ENCODE assay signal across 8 cellular contexts in the genomic region with DNA sequence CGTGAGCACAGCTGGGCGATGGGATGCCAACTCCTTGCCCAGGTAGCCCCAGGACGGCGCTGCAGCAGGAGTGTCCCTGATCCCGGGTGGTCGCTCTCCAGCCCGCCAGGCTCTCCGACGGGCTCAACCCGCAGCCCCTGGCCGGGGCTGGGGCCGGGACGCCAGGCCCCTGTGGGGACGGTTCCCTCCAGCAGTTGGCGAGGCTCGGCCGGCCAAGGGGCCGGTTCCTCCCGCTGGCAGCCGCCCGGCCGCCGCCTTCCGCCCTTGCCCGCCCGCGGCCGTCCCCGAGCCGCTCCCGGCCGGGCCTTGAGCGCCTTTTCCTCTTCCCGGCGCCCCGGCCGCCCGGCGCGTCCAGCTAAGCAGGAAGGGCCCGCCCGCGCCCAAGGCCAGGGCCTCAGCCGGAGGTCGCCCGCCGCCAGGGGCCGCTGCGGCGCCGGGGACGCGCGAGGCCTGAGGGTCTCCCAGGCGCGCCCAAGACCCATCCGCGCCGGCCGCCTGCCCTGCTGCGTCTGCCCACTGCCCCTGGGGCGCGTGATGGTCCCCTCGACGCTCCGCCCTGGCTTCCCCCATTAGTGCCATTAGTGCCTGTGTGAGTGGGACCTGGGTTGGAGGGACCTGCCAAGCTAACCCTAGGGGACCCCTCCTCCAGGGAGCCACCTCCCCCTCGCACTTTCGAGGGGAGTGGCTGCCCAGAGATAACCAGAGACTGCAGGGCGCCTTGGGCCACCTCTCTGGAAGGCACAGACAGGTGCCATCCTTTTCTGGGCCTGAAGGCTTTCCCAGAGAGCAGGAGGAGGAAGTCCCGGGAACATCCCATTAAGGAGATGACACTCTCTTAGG.
DNase-seq lines count a peak whose midpoint lies in the region; ATAC-seq and TF ChIP-seq lines count a peak whose summit lies in the region.

No MANE protein-coding gene starts in this region.

- peak; percentile 43 for TF ChIP-seq CTCF in CD8-positive, alpha-beta T cell (IDR thresholded peaks at IDR 0.05)
- TF ChIP-seq CTCF in adrenal gland (IDR thresholded peaks at IDR 0.05): peak in 3 of 6 experiments; percentile 30 to 52 (median 46)

- no peak overlapping the region for H3K27ac ChIP-seq in CD8-positive, alpha-beta T cell (ENCODE audit: low read depth, low read length)
- H3K27ac ChIP-seq in adrenal gland (no peak overlapping the region), iPS DF 6.9 (ENCODE audit: low read length) (no peak overlapping the region)

- peak overlapping the region; percentile 62 for H3K4me3 Mint-ChIP-seq in CD8-positive, alpha-beta T cell
- peak overlapping the region; percentile 56 for H3K4me3 Mint-ChIP-seq in stimulated activated effector memory CD8-positive, alpha-beta T cell treated with anti-CD3 and anti-CD28 coated beads, Interleukin-12 subunit alpha, Interleukin-12 subunit beta, amount 100 ng/mL, for 72 hours

- CTCF ChIA-PET in CD8-positive, alpha-beta T cell (lab: Charles Lee): interaction anchor here (0.5 to 23.4 kb wide), 13 partner anchors 11 to 248 kb away, joined by 3 to 670 read pairs (median 3); a partner anchor contains a TSS

- no peaks in the 10 kb centered on the region for H3K36me3 ChIP-seq in CD8-positive, alpha-beta T cell (ENCODE audit: insufficient read depth, low read length)
- no peaks in the 10 kb centered on the region for H3K36me3 ChIP-seq in adrenal gland (replicated peaks in 1 of 2)
- H3K36me3 ChIP-seq in iPS DF 6.9 (ENCODE audit: control insufficient read depth, insufficient read depth, low read length): no peaks in the 10 kb centered on the region

- 6 to 17% (median 9%) methylated on average over 3 to 70 of the region's 70 CpGs for WGBS in adrenal gland, 4 donors
- no CpG with 5 or more reads among the region's 70 CpGs for WGBS in iPS DF 6.9 (ENCODE audit: insufficient coverage, insufficient read length)

- no peaks in the 10 kb centered on the region for H3K36me3 Mint-ChIP-seq in CD8-positive, alpha-beta T cell
- H3K36me3 Mint-ChIP-seq in stimulated activated effector memory CD8-positive, alpha-beta T cell treated with anti-CD3 and anti-CD28 coated beads, Interleukin-12 subunit alpha, Interleukin-12 subunit beta, amount 100 ng/mL, for 72 hours: no peaks in the 10 kb centered on the region

- no peak overlapping the region for H3K27ac Mint-ChIP-seq in CD8-positive, alpha-beta T cell
- H3K27ac Mint-ChIP-seq in stimulated activated effector memory CD8-positive, alpha-beta T cell treated with anti-CD3 and anti-CD28 coated beads, Interleukin-12 subunit alpha, Interleukin-12 subunit beta, amount 100 ng/mL, for 72 hours: peak overlapping the region; percentile 78

- no peak for ATAC-seq in CD8-positive, alpha-beta T cell
- ATAC-seq in stimulated activated effector memory CD8-positive, alpha-beta T cell treated with anti-CD3 and anti-CD28 coated beads, Interleukin-12 subunit alpha, Interleukin-12 subunit beta, amount 100 ng/mL, for 72 hours: peak; percentile 34
- no peak for ATAC-seq in GM21515 (IDR thresholded peaks at IDR 0.05; ENCODE audit: unreplicated experiment)
- no peak for ATAC-seq in HG03196 (IDR thresholded peaks at IDR 0.05; ENCODE audit: unreplicated experiment)
- no peak for ATAC-seq in GM18502 (IDR thresholded peaks at IDR 0.05; ENCODE audit: poor library complexity, unreplicated experiment)

- H3K9me3 ChIP-seq in CD8-positive, alpha-beta T cell (ENCODE audit: low read length): no peaks in the 10 kb centered on the region
- no peaks in the 10 kb centered on the region for H3K9me3 ChIP-seq in adrenal gland (replicated peaks in 1 of 3)
- no peaks in the 10 kb centered on the region for H3K9me3 ChIP-seq in iPS DF 6.9 (ENCODE audit: control insufficient read depth, insufficient read depth, low read length)

- H3K4me3 ChIP-seq in CD8-positive, alpha-beta T cell (ENCODE audit: low read depth, low read length): peak overlapping the region; percentile 42
- peak overlapping the region; percentile 44 for H3K4me3 ChIP-seq in Jurkat, Clone E6-1 (ENCODE audit: low read length)
- H3K4me3 ChIP-seq in adrenal gland: peak overlapping the region in 1 of 4 donors; percentile 28
- H3K4me3 ChIP-seq in iPS DF 6.9 (ENCODE audit: low read length): peak overlapping the region; percentile 8; the same call in 1 of the 2 replicates

- peaks cover 47% of the 10 kb centered on the region for H3K4me1 Mint-ChIP-seq in CD8-positive, alpha-beta T cell (ENCODE audit: low read depth)
- peaks cover 64% of the 10 kb centered on the region for H3K4me1 Mint-ChIP-seq in stimulated activated effector memory CD8-positive, alpha-beta T cell treated with anti-CD3 and anti-CD28 coated beads, Interleukin-12 subunit alpha, Interleukin-12 subunit beta, amount 100 ng/mL, for 72 hours

- no peaks in the 10 kb centered on the region for H3K27me3 ChIP-seq in CD8-positive, alpha-beta T cell (ENCODE audit: insufficient read depth, low read length)
- H3K27me3 ChIP-seq in adrenal gland (peaks cover 28% of the 10 kb centered on the region), iPS DF 6.9 (ENCODE audit: control insufficient read depth, insufficient read depth, low read length) (peaks cover 15% of the 10 kb centered on the region; the same call in 1 of the 2 replicates)

- peaks cover 36% of the 10 kb centered on the region for H3K4me1 ChIP-seq in CD8-positive, alpha-beta T cell (ENCODE audit: insufficient read depth, low read length)
- H3K4me1 ChIP-seq in adrenal gland (replicated peaks in 1 of 2): no peaks in the 10 kb centered on the region
- peaks cover 6% of the 10 kb centered on the region for H3K4me1 ChIP-seq in iPS DF 6.9 (ENCODE audit: control insufficient read depth, insufficient read depth, low read length)

- intact Hi-C loops in CD8-positive, alpha-beta T cell (cut with DNase I, micrococcal nuclease): loop anchor here in 1 of 2 experiments (10.0 kb wide), 1 partner anchor 750 kb away; a partner anchor contains a TSS
- intact Hi-C loops in adrenal gland (cut with DNase I): loop anchor here (5.0 to 10.0 kb wide), 2 partner anchors 227 to 570 kb away; a partner anchor contains a TSS

- peak in 2 of 7 experiments; percentile 15 to 19 for DNase-seq in CD8-positive, alpha-beta T cell
- no peak for DNase-seq in Jurkat, Clone E6-1 (ENCODE audit: low read depth, low spot score)
- DNase-seq in adrenal gland (peak in 5 of 7 donors; percentile 20 to 40 (median 33)), iPS DF 6.9 (ENCODE audit: low read depth, low spot score) (no peak)
- DNase-seq in stimulated activated effector memory CD8-positive, alpha-beta T cell treated with anti-CD3 and anti-CD28 coated beads, Interleukin-12 subunit alpha, Interleukin-12 subunit beta, amount 100 ng/mL, for 72 hours (ENCODE audit: low spot score in 2 of 2): peak in 1 of 2 donors; percentile 34

- no peaks in the 10 kb centered on the region for H3K9me3 Mint-ChIP-seq in CD8-positive, alpha-beta T cell
- H3K9me3 Mint-ChIP-seq in stimulated activated effector memory CD8-positive, alpha-beta T cell treated with anti-CD3 and anti-CD28 coated beads, Interleukin-12 subunit alpha, Interleukin-12 subunit beta, amount 100 ng/mL, for 72 hours: no peaks in the 10 kb centered on the region

- POLR2A ChIA-PET in CD8-positive, alpha-beta T cell (lab: Charles Lee): interaction anchor here (1.3 to 4.2 kb wide), 3 partner anchors 225 to 235 kb away, joined by 3 to 31 read pairs (median 12); a partner anchor contains a TSS

- H3K27me3 Mint-ChIP-seq in CD8-positive, alpha-beta T cell (ENCODE audit: low read depth): peaks cover 14% of the 10 kb centered on the region

- no peak for TF ChIP-seq POLR2A in adrenal gland (IDR thresholded peaks at IDR 0.05)

Comparison
In these comparisons a context has a peak if more than half of its experiments do, and no peak if none do; other contexts are left out.
1. DNase-seq: peak in adrenal gland (5 of 7); none in Jurkat, Clone E6-1 (single experiment) and iPS DF 6.9 (single experiment).